Comparison of ENCODE assay signal across 1 cellular context in genomic region chr16:30786936-30787612, GRCh38.
TF ChIP-seq lines count a peak whose summit lies in the region.

Gene ZNF629, minus strand, starts transcription at chr16:30787205. Its CDS starts 2,723 bp downstream, at chr16:30784482.

TF ChIP-seq in HCT116, 20 proteins besides CTCF, POLR2A, EP300 and RAD21 (continued from another document):
- TF ChIP-seq CEBPB (IDR thresholded peaks at IDR 0.05; ENCODE audit: low read depth) (no peak), EZH2phosphoT487 (IDR thresholded peaks at IDR 0.05; ENCODE audit: borderline replicate concordance) (no peak), EGR1 (IDR thresholded peaks at IDR 0.05; ENCODE audit: low read depth) (peak; percentile 26; the same call in 1 of the 2 replicates), ZFX (IDR thresholded peaks at IDR 0.05) (0 out of 2 replicates have a peak, but pooled peaks have one; percentile 4), SP1 (IDR thresholded peaks at IDR 0.05; ENCODE audit: low read depth) (peak; percentile 47; the same call in 1 of the 2 replicates), YY1 (IDR thresholded peaks at IDR 0.05; ENCODE audit: extremely low read depth, insufficient replicate concordance, low read depth, low read length) (peak; percentile 13), POLR2AphosphoS5 (IDR thresholded peaks at IDR 0.05; ENCODE audit: low read depth, low read length) (peak; percentile 70), CBX3 (IDR thresholded peaks at IDR 0.05; ENCODE audit: low read depth) (0 out of 2 replicates have a peak, but pooled peaks have one; percentile 47)
TF ChIP-seq in HCT116: peak in this region for 7.
